ENCODE assay signal across 1 cellular context in the genomic region with DNA sequence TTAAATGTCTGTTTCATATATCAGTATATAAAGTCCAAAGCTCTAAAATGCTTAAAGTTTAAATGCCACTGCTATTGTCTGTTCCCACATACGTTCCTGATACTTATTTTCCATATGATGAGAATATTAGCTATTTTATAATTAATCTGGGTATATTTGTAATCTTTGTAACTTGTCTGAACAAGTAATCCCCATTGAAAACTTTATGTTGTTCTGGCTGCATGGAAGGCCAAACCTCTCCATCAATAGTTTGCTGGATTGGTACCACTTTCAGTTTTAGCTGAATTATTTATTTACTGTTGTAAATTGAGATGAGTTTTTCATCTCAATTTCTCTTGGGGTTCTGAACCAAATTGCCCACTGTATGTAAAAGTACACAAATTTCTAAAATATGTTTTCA.
TF ChIP-seq lines count a peak whose summit lies in the region.

No MANE protein-coding gene starts in this region.

TF ChIP-seq in IMR-90, 13 proteins besides CTCF, POLR2A, EP300 and RAD21:
- no peak for TF ChIP-seq BHLHE40 (IDR thresholded peaks at IDR 0.05; ENCODE audit: low read depth, low read length)
TF ChIP-seq in IMR-90: peak in this region for 0.
